In genomic region chr7:100564405-100564804, GRCh38 we compare ENCODE assay signal across 1 cellular context.
TF ChIP-seq lines count a peak whose summit lies in the region.

No MANE protein-coding gene starts in this region.

TF ChIP-seq in K562, 482 proteins besides CTCF, POLR2A, EP300 and RAD21:
- TF ChIP-seq SMARCA5 (IDR thresholded peaks at IDR 0.05) (peak; percentile 64; the same call in 1 of the 2 replicates), BCOR (IDR thresholded peaks at IDR 0.05) (peak; percentile 77), TARDBP (IDR thresholded peaks at IDR 0.05) (0 out of 2 replicates have a peak, but pooled peaks have one; percentile 7), USF1 (CRISPR knock-in tag; IDR thresholded peaks at IDR 0.05) (0 out of 2 replicates have a peak, but pooled peaks have one; percentile 5), HLTF (IDR thresholded peaks at IDR 0.05) (0 out of 2 replicates have a peak, but pooled peaks have one; percentile 17)
